ENCODE assay signal across 1 cellular context in the genomic region with DNA sequence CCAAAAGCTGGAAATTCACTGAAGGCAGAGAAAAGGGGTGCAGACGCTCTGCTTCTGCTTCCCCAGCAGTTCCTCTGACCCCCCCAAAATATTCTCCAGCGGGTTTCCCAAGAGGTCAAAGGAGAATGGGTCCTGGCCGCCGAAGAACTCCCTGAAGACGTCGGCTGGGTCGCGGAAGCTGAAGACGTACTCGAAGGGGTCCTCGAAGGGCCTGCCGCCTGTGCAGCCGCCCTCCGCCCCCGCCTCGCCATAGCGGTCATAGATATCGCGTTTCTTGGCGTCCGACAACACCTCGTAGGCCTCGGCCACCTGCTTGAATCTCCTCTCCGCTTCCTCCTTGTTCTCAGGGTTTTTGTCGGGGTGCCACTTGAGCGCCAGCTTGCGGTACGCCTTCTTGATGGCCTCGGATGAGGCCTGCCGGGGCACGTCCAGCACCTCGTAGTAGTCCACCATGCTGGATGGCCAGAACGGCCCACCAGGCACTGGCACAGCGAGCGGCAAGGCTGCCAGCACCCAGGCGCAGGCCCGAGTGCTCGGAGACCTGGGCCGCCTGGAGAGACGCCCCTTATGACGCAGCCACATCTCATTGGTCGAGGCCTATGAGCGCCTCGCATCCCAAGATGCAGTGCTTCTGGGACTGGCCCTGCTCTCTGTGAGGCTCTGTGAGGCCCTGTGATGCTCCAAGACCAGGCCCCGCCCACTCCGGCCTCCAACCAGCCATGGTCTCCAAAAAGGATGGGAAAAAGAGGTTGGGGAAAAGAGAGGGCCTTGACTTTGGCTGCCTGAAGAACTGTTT.
TF ChIP-seq lines count a peak whose summit lies in the region.

No MANE protein-coding gene starts in this region.

TF ChIP-seq in A549, 52 proteins besides CTCF, POLR2A, EP300 and RAD21 (continued from another document):
- no peak for TF ChIP-seq NR3C1 (IDR thresholded peaks at IDR 0.05)
- TF ChIP-seq, protein P1, sequence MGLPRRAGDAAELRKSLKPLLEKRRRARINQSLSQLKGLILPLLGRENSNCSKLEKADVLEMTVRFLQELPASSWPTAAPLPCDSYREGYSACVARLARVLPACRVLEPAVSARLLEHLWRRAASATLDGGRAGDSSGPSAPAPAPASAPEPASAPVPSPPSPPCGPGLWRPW (IDR thresholded peaks at IDR 0.05), result no peak
- TF ChIP-seq ESRRA (IDR thresholded peaks at IDR 0.05; ENCODE audit: borderline replicate concordance, low read length), result no peak
- no peak for TF ChIP-seq CBX2 (IDR thresholded peaks at IDR 0.05; ENCODE audit: borderline replicate concordance, low read depth)
- TF ChIP-seq TP53 (CRISPR knock-in tag; IDR thresholded peaks at IDR 0.05), result no peak
- TF ChIP-seq SMC3 (IDR thresholded peaks at IDR 0.05), result no peak
- TF ChIP-seq HOXA7 (CRISPR knock-in tag; IDR thresholded peaks at IDR 0.05), result no peak
- TF ChIP-seq EHMT2 (IDR thresholded peaks at IDR 0.05; ENCODE audit: low read depth), result no peak
- TF ChIP-seq CBX8 (IDR thresholded peaks at IDR 0.05), result no peak
- TF ChIP-seq, protein P2, sequence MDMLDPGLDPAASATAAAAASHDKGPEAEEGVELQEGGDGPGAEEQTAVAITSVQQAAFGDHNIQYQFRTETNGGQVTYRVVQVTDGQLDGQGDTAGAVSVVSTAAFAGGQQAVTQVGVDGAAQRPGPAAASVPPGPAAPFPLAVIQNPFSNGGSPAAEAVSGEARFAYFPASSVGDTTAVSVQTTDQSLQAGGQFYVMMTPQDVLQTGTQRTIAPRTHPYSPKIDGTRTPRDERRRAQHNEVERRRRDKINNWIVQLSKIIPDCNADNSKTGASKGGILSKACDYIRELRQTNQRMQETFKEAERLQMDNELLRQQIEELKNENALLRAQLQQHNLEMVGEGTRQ (IDR thresholded peaks at IDR 0.05), result no peak
- no peak for TF ChIP-seq HOXB5 (CRISPR knock-in tag; IDR thresholded peaks at IDR 0.05)
